ENCODE assay signal across 12 cellular contexts in genomic region chr2:85259101-85259590, GRCh38.
DNase-seq lines count a peak whose midpoint lies in the region; ATAC-seq and FAIRE-seq lines count a peak whose summit lies in the region.
"Had no signal": no experiment of that assay in that cellular context is flagged by ENCODE, and none has a peak within 500 bp of the region (broad histone marks: within the 10 kb centered on the region; RNA-seq: fewer than 3 reads in every experiment).

No MANE protein-coding gene starts in this region.

- ATAC-seq in GM19463 (IDR thresholded peaks at IDR 0.05; ENCODE audit: unreplicated experiment), result no peak
- no peak for ATAC-seq in activated T-cell treated with anti-CD3 and anti-CD28 coated beads, Interleukin-2, amount 50 U/mL, for 4 hours
- ATAC-seq in activated CD4-positive, CD25-positive, alpha-beta regulatory T cell treated with anti-CD3 and anti-CD28 coated beads, Interleukin-2, amount 50 U/mL, for 24 hours, result no peak
- ATAC-seq: HCT116 had no signal

- H3K4me1 Mint-ChIP-seq in activated T-cell treated with anti-CD3 and anti-CD28 coated beads, Interleukin-2, amount 50 U/mL, for 4 hours (ENCODE audit: low read depth), result no peaks in the 10 kb centered on the region
- H3K4me1 Mint-ChIP-seq: CD4-positive, CD25-positive, alpha-beta regulatory T cell had no signal

- peak; percentile 76 for DNase-seq in AG20443 (ENCODE audit: low spot score)
- DNase-seq in T1000 (lab: John Stamatoyannopoulos, UW), result peak; percentile 47
- DNase-seq in foreskin melanocyte, result peak; percentile 84
- DNase-seq in posterior vena cava (ENCODE audit: low spot score), result peak; percentile 67
- DNase-seq in RCC 7860 (ENCODE audit: low spot score), result no peak
- no peak for DNase-seq in activated T-cell treated with anti-CD3 and anti-CD28 coated beads, Interleukin-2, amount 50 U/mL, for 4 hours
- DNase-seq: activated gamma-delta T cell; CD4-positive, CD25-positive, alpha-beta regulatory T cell had no signal

- intact Hi-C loops in posterior vena cava (cut with DNase I), result no loop called here

- FAIRE-seq in RCC 7860 (lab: Jason Lieb, UNC), result no peak

- H3K9me3 Mint-ChIP-seq in activated T-cell treated with anti-CD3 and anti-CD28 coated beads, Interleukin-2, amount 50 U/mL, for 4 hours, result no peaks in the 10 kb centered on the region
- H3K9me3 Mint-ChIP-seq: T-helper 2 cell treated with Interferon-gamma antibody and Interleukin-4, amounts not matched to agents 5 μg/mL and 100 μg/mL, for 36 hours had no signal

- H3K27me3 Mint-ChIP-seq in activated T-cell treated with anti-CD3 and anti-CD28 coated beads, Interleukin-2, amount 50 U/mL, for 4 hours (ENCODE audit: low read depth), result peaks cover 2% of the 10 kb centered on the region

- H3K36me3 Mint-ChIP-seq in activated T-cell treated with anti-CD3 and anti-CD28 coated beads, Interleukin-2, amount 50 U/mL, for 4 hours (ENCODE audit: insufficient read depth), result no peaks in the 10 kb centered on the region
- H3K36me3 Mint-ChIP-seq: CD4-positive, CD25-positive, alpha-beta regulatory T cell had no signal

- no peak overlapping the region for H3K4me3 Mint-ChIP-seq in activated T-cell treated with anti-CD3 and anti-CD28 coated beads, Interleukin-2, amount 50 U/mL, for 4 hours
- H3K4me3 Mint-ChIP-seq: CD4-positive, CD25-positive, alpha-beta regulatory T cell; T-helper 2 cell treated with Interferon-gamma antibody and Interleukin-4, amounts not matched to agents 5 μg/mL and 100 μg/mL, for 36 hours had no signal

Comparison
In these comparisons a context has a peak if more than half of its experiments do, and no peak if none do; other contexts are left out.
1. DNase-seq: peak in AG20443 (single experiment), T1000 (single experiment), foreskin melanocyte (single experiment) and posterior vena cava (single experiment); none in RCC 7860 (single experiment) and activated T-cell treated with anti-CD3 and anti-CD28 coated beads, Interleukin-2, amount 50 U/mL, for 4 hours (single experiment).